ENCODE assay signal across 14 cellular contexts in the genomic region with DNA sequence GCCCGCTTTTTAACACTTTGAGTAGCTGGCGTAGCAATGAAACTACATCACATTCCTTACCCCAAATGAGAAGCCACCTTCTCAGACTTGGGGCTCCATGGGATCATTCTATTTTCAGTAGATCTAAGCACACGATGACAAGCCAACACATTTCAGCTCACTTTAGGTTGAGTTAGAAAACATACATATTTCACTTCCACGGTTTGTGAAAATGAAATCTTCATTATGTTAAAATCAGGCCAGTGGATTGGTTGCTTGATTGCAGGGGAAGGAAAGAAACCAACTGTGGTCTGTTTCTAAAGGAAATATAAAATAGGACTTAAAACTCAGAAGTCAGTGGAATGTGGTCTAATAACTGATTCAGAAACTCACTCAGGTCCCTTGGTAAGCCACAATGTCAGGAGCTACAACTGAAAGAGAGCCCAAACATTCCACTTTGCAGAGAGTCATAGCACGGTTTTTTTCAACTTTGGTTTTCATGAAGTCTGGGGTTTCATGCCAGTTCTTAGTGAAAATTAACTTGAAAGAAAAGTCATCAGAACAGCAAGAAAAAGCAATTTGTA.
DNase-seq lines count a peak whose midpoint lies in the region; ATAC-seq and TF ChIP-seq lines count a peak whose summit lies in the region.
"Had no signal": no experiment of that assay in that cellular context is flagged by ENCODE, and none has a peak within 500 bp of the region (broad histone marks: within the 10 kb centered on the region; RNA-seq: fewer than 3 reads in every experiment).

No MANE protein-coding gene starts in this region.

- no peaks in the 10 kb centered on the region for H3K27me3 ChIP-seq in CD4-positive, alpha-beta T cell (ENCODE audit: control insufficient read depth, insufficient read depth, low read length)
- H3K27me3 ChIP-seq in H9 (ENCODE audit: insufficient read depth, low read length) = no peaks in the 10 kb centered on the region

- H4K5ac ChIP-seq in H9 (ENCODE audit: insufficient read length, low read depth, low read length) = no peak overlapping the region

- H2BK15ac ChIP-seq in H9 (ENCODE audit: low read depth, low read length) = no peak overlapping the region

- H2BK20ac ChIP-seq in H9 (ENCODE audit: low read depth, low read length, poor library complexity, severe bottlenecking) = no peak overlapping the region

- H4K20me1 ChIP-seq in H9 (ENCODE audit: control insufficient read depth, insufficient read depth, insufficient read length) = no peaks in the 10 kb centered on the region

- no peaks in the 10 kb centered on the region for H3K27me3 Mint-ChIP-seq in CD4-positive, alpha-beta T cell
- H3K27me3 Mint-ChIP-seq in WTC11 (ENCODE audit: low read depth) (no peaks in the 10 kb centered on the region), mesothelial cell of epicardium (ENCODE audit: low read depth) (no peaks in the 10 kb centered on the region), H9 (ENCODE audit: low read depth) (no peaks in the 10 kb centered on the region)
- H3K27me3 Mint-ChIP-seq: activated naive CD4-positive, alpha-beta T cell treated with anti-CD3 and anti-CD28 coated beads, Interleukin-2, amount 50 U/mL, for 24 hours; IgD-negative memory B cell had no signal

- H3K9me3 Mint-ChIP-seq in CD4-positive, alpha-beta T cell = no peaks in the 10 kb centered on the region
- no peaks in the 10 kb centered on the region for H3K9me3 Mint-ChIP-seq in WTC11
- H3K9me3 Mint-ChIP-seq in mesothelial cell of epicardium = no peaks in the 10 kb centered on the region
- H3K9me3 Mint-ChIP-seq in H9 = no peaks in the 10 kb centered on the region
- H3K9me3 Mint-ChIP-seq: activated naive CD4-positive, alpha-beta T cell treated with anti-CD3 and anti-CD28 coated beads, Interleukin-2, amount 50 U/mL, for 24 hours had no signal

- intact Hi-C loops in CD4-positive, alpha-beta T cell (cut with DNase I, micrococcal nuclease) = no loop called here

- H3K4me3 Mint-ChIP-seq in CD4-positive, alpha-beta T cell = no peak overlapping the region
- no peak overlapping the region for H3K4me3 Mint-ChIP-seq in WTC11
- no peak overlapping the region for H3K4me3 Mint-ChIP-seq in mesothelial cell of epicardium
- no peak overlapping the region for H3K4me3 Mint-ChIP-seq in H9
- H3K4me3 Mint-ChIP-seq: activated naive CD4-positive, alpha-beta T cell treated with anti-CD3 and anti-CD28 coated beads, Interleukin-2, amount 50 U/mL, for 24 hours; IgD-negative memory B cell had no signal

- no peak overlapping the region for H3T11ph ChIP-seq in H9 (ENCODE audit: low read length)

- no peak overlapping the region for H3K14ac ChIP-seq in H9 (ENCODE audit: insufficient read depth, low read length)

- no peaks in the 10 kb centered on the region for H3K9me3 ChIP-seq in CD4-positive, alpha-beta T cell (ENCODE audit: control insufficient read depth, low read length)
- no peaks in the 10 kb centered on the region for H3K9me3 ChIP-seq in H9 (ENCODE audit: control insufficient read depth, low read depth, low read length)
- H3K9me3 ChIP-seq: psoas muscle had no signal

- no peaks in the 10 kb centered on the region for H3K23me2 ChIP-seq in H9 (ENCODE audit: insufficient read length, low read depth, low read length, poor library complexity, severe bottlenecking)

- H3K23ac ChIP-seq in H9 (ENCODE audit: insufficient read length, low read depth, low read length) = no peak overlapping the region

- no peaks in the 10 kb centered on the region for H3K79me2 ChIP-seq in H9 (ENCODE audit: insufficient read depth, low read length)

- peaks cover 7% of the 10 kb centered on the region for H3K4me1 Mint-ChIP-seq in CD4-positive, alpha-beta T cell (ENCODE audit: low read depth)
- H3K4me1 Mint-ChIP-seq in WTC11 (peaks cover 20% of the 10 kb centered on the region), mesothelial cell of epicardium (peaks cover 32% of the 10 kb centered on the region), H9 (peaks cover 7 to 17% of the 10 kb centered on the region in 2 experiments)

- no peaks in the 10 kb centered on the region for H3K36me3 Mint-ChIP-seq in CD4-positive, alpha-beta T cell (ENCODE audit: low read depth)
- H3K36me3 Mint-ChIP-seq in WTC11 (no peaks in the 10 kb centered on the region), mesothelial cell of epicardium (peaks cover 3% of the 10 kb centered on the region), H9 (ENCODE audit: insufficient read depth in 1 of 3, low read depth in 3 of 3) (peaks cover 0 to 2% (median 0%) of the 10 kb centered on the region in 3 experiments; a peak in 2 of 7 replicates)
- H3K36me3 Mint-ChIP-seq: activated naive CD4-positive, alpha-beta T cell treated with anti-CD3 and anti-CD28 coated beads, Interleukin-2, amount 50 U/mL, for 24 hours; IgD-negative memory B cell had no signal

- no peak overlapping the region for H2BK5ac ChIP-seq in H9 (ENCODE audit: insufficient read length, low read length)

- no peak overlapping the region for H4K8ac ChIP-seq in H9 (replicated peaks; ENCODE audit: insufficient read length, low read depth, low read length)

- peak overlapping the region; percentile 34 for H3K27ac Mint-ChIP-seq in CD4-positive, alpha-beta T cell
- H3K27ac Mint-ChIP-seq in WTC11 (peak overlapping the region; percentile 81), mesothelial cell of epicardium (peak overlapping the region; percentile 50), H9 (no peak overlapping the region)
- H3K27ac Mint-ChIP-seq: activated naive CD4-positive, alpha-beta T cell treated with anti-CD3 and anti-CD28 coated beads, Interleukin-2, amount 50 U/mL, for 24 hours; IgD-negative memory B cell had no signal

- POLR2A ChIA-PET in CD4-positive, alpha-beta T cell (lab: Charles Lee) = no interaction called here
- POLR2A ChIA-PET in WTC11 (lab: Charles Lee) = no interaction called here

- CTCF ChIA-PET in CD4-positive, alpha-beta T cell (lab: Charles Lee) = no interaction called here
- CTCF ChIA-PET in WTC11 (lab: Charles Lee) = interaction anchor here (0.6 kb wide), 1 partner anchor 15 kb away, joined by 3 read pairs; no protein-coding TSS in a partner anchor

- no peak for ATAC-seq in CD4-positive, alpha-beta T cell (ENCODE audit: poor library complexity)
- ATAC-seq in GM21423 (IDR thresholded peaks at IDR 0.05; ENCODE audit: unreplicated experiment) (peak; percentile 52), WTC11 (no peak), HG02571 (IDR thresholded peaks at IDR 0.05; ENCODE audit: unreplicated experiment) (no peak)
- ATAC-seq: psoas muscle had no signal

- no peak overlapping the region for H2AK5ac ChIP-seq in H9 (ENCODE audit: insufficient read length, low read length)

- H3K56ac ChIP-seq in H9 (ENCODE audit: insufficient read length, low read depth, low read length) = no peak overlapping the region

- no peaks in the 10 kb centered on the region for H3K79me1 ChIP-seq in H9 (ENCODE audit: insufficient read depth, low read depth, low read length, poor library complexity, severe bottlenecking)

- no peak overlapping the region for H3K27ac ChIP-seq in CD4-positive, alpha-beta T cell (ENCODE audit: low read depth, low read length)
- H3K27ac ChIP-seq in H9 (ENCODE audit: insufficient read length, low read depth, low read length) = no peak overlapping the region
- H3K27ac ChIP-seq: epithelial cell of prostate, psoas muscle had no signal

- no peak overlapping the region for H3K4ac ChIP-seq in H9 (ENCODE audit: low read depth, low read length)

- no peak overlapping the region for H2BK12ac ChIP-seq in H9 (ENCODE audit: insufficient read length, low read depth, low read length)

- H4K91ac ChIP-seq in H9 (ENCODE audit: insufficient read length, low read depth, low read length) = no peak overlapping the region

- no peak for DNase-seq in CD4-positive, alpha-beta T cell
- DNase-seq in WTC11 (ENCODE audit: low spot score) (no peak), mesothelial cell of epicardium (ENCODE audit: low spot score in 2 of 2, unreplicated experiment in 2 of 2) (no peak), H9 (no peak), medulla oblongata (ENCODE audit: extremely low spot score) (no peak)
- DNase-seq: C1 segment of cervical spinal cord, islet precursor cell, NCI-H146, psoas muscle had no signal

- no peak overlapping the region for H3K18ac ChIP-seq in H9 (ENCODE audit: insufficient read length, low read depth, low read length)

- H2AFZ ChIP-seq in H9 (ENCODE audit: low read length) = no peak overlapping the region

- no peak overlapping the region for H3K9ac ChIP-seq in H9 (ENCODE audit: extremely low read depth, insufficient read length, low read length)

- H3K4me2 ChIP-seq in H9 (ENCODE audit: insufficient read depth, insufficient read length, low read length) = no peak overlapping the region

- WGBS in H9 (ENCODE audit: extremely low coverage, insufficient read length, low lambda C conversion rate) = no CpG with 5 or more reads among the region's 5 CpGs

- H3K4me1 ChIP-seq in H9 (ENCODE audit: insufficient read depth, low read length) = no peaks in the 10 kb centered on the region; the same call in 1 of the 2 replicates
- H3K4me1 ChIP-seq: psoas muscle had no signal

- H2BK120ac ChIP-seq in H9 (ENCODE audit: low read depth, low read length, poor library complexity, severe bottlenecking) = no peak overlapping the region

- no peak for TF ChIP-seq CTCF in CD4-positive, alpha-beta T cell (IDR thresholded peaks at IDR 0.05)
- TF ChIP-seq CTCF in WTC11 (IDR thresholded peaks at IDR 0.05) = no peak
- TF ChIP-seq CTCF in mesothelial cell of epicardium (IDR thresholded peaks at IDR 0.05; ENCODE audit: unreplicated experiment) = no peak
- TF ChIP-seq CTCF in H9 (conservative IDR thresholded peaks at IDR 0.05) = no peak

TF ChIP-seq in WTC11, 78 proteins besides CTCF, POLR2A, EP300 and RAD21:
- TF ChIP-seq, protein P1, sequence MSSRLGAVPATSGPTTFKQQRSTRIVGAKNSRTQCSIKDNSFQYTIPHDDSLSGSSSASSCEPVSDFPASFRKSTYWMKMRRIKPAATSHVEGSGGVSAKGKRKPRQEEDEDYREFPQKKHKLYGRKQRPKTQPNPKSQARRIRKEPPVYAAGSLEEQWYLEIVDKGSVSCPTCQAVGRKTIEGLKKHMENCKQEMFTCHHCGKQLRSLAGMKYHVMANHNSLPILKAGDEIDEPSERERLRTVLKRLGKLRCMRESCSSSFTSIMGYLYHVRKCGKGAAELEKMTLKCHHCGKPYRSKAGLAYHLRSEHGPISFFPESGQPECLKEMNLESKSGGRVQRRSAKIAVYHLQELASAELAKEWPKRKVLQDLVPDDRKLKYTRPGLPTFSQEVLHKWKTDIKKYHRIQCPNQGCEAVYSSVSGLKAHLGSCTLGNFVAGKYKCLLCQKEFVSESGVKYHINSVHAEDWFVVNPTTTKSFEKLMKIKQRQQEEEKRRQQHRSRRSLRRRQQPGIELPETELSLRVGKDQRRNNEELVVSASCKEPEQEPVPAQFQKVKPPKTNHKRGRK (CRISPR knock-in tag; IDR thresholded peaks at IDR 0.05; ENCODE audit: borderline replicate concordance) = no peak
- TF ChIP-seq HMGA2 (CRISPR knock-in tag; IDR thresholded peaks at IDR 0.05) (no peak), ETV6 (CRISPR knock-in tag; IDR thresholded peaks at IDR 0.05) (no peak), TEAD1 (CRISPR knock-in tag; IDR thresholded peaks at IDR 0.05) (no peak)

Comparison
In these comparisons a context has a peak if more than half of its experiments do, and no peak if none do; other contexts are left out.
1. H3K27ac Mint-ChIP-seq: peak in CD4-positive, alpha-beta T cell (single experiment), WTC11 (single experiment) and mesothelial cell of epicardium (single experiment); none in H9 (0 of 3).